Comparison of ENCODE assay signal across 1 cellular context in genomic region chr2:230896346-230897115, GRCh38.
TF ChIP-seq lines count a peak whose summit lies in the region.

No MANE protein-coding gene starts in this region.

TF ChIP-seq in WTC11, 78 proteins besides CTCF, POLR2A, EP300 and RAD21 (continued from another document):
- TF ChIP-seq AR (CRISPR knock-in tag; IDR thresholded peaks at IDR 0.05) (no peak), ATF6 (CRISPR knock-in tag; IDR thresholded peaks at IDR 0.05) (no peak), NFE2L1 (CRISPR knock-in tag; IDR thresholded peaks at IDR 0.05) (no peak), ZNF121 (CRISPR knock-in tag; IDR thresholded peaks at IDR 0.05) (no peak), ZNF263 (CRISPR knock-in tag; IDR thresholded peaks at IDR 0.05; ENCODE audit: low read depth) (no peak), SMAD3 (CRISPR knock-in tag; IDR thresholded peaks at IDR 0.05; ENCODE audit: borderline replicate concordance) (no peak), ZNF232 (CRISPR knock-in tag; IDR thresholded peaks at IDR 0.05) (no peak), ZMAT4 (CRISPR knock-in tag; IDR thresholded peaks at IDR 0.05) (no peak)
